ENCODE assay signal across 8 cellular contexts in genomic region chr14:23294734-23295561, GRCh38. TPM values are rescaled to one million over a fixed set of nuclear protein-coding genes. Genes with fewer than 3 reads are reported as not detected.
DNase-seq lines count a peak whose midpoint lies in the region; ATAC-seq and TF ChIP-seq lines count a peak whose summit lies in the region.

No MANE protein-coding gene starts in this region.

- CTCF ChIA-PET in CD4-positive, alpha-beta T cell (lab: Charles Lee): interaction anchor here (1.0 to 2.1 kb wide), 7 partner anchors 9 to 30 kb away, joined by 3 to 23 read pairs (median 4); partner anchors contain the start of genes HOMEZ and PABPN1
- CTCF ChIA-PET in HEK293T (lab: Yijun Ruan, JAX): interaction anchor here (0.7 to 1.3 kb wide), 4 partner anchors 10 to 87 kb away, joined by 3 read pairs; no protein-coding TSS in a partner anchor
- CTCF ChIA-PET in activated CD8-positive, alpha-beta T cell treated with anti-CD3 and anti-CD28 coated beads for 36 hours (lab: Charles Lee): interaction anchor here (0.6 to 3.5 kb wide), 25 partner anchors 8 to 226 kb away, joined by 3 to 18 read pairs (median 4); partner anchors contain the start of genes CMTM5, HOMEZ, PABPN1 and RNF212B

- peaks cover 28% of the 10 kb centered on the region for H3K4me1 Mint-ChIP-seq in CD4-positive, alpha-beta T cell (ENCODE audit: low read depth)
- peaks cover 19% of the 10 kb centered on the region for H3K4me1 Mint-ChIP-seq in activated CD8-positive, alpha-beta T cell treated with anti-CD3 and anti-CD28 coated beads for 36 hours (ENCODE audit: low read depth)

- no peaks in the 10 kb centered on the region for H3K9me3 ChIP-seq in CD4-positive, alpha-beta T cell (ENCODE audit: control insufficient read depth, low read length)
- no peaks in the 10 kb centered on the region for H3K9me3 ChIP-seq in mucosa of descending colon
- H3K9me3 ChIP-seq in tibial artery: no peaks in the 10 kb centered on the region

- H3K27ac Mint-ChIP-seq in CD4-positive, alpha-beta T cell: peak overlapping the region; percentile 37
- H3K27ac Mint-ChIP-seq in activated CD8-positive, alpha-beta T cell treated with anti-CD3 and anti-CD28 coated beads for 36 hours: peak overlapping the region; percentile 0

- no peaks in the 10 kb centered on the region for H3K36me3 ChIP-seq in mucosa of descending colon (ENCODE audit: low read depth)
- peaks cover 0 to 9% (median 0%) of the 10 kb centered on the region in 3 donors for H3K36me3 ChIP-seq in tibial artery

- peak; percentile 88 for ATAC-seq in CD4-positive, alpha-beta T cell (ENCODE audit: poor library complexity)
- ATAC-seq in activated CD8-positive, alpha-beta T cell treated with anti-CD3 and anti-CD28 coated beads for 36 hours: peak; percentile 94
- ATAC-seq in mucosa of descending colon: peak; percentile 88

- peak; percentile 86 for TF ChIP-seq CTCF in CD4-positive, alpha-beta T cell (IDR thresholded peaks at IDR 0.05)
- peak; percentile 83 for TF ChIP-seq CTCF in activated CD8-positive, alpha-beta T cell treated with anti-CD3 and anti-CD28 coated beads for 36 hours (IDR thresholded peaks at IDR 0.05)
- TF ChIP-seq CTCF in mucosa of descending colon (IDR thresholded peaks at IDR 0.05) (peak; percentile 79), tibial artery (IDR thresholded peaks at IDR 0.05) (peak; percentile 66 to 88)

- H3K9me3 Mint-ChIP-seq in CD4-positive, alpha-beta T cell: no peaks in the 10 kb centered on the region
- H3K9me3 Mint-ChIP-seq in activated CD8-positive, alpha-beta T cell treated with anti-CD3 and anti-CD28 coated beads for 36 hours: no peaks in the 10 kb centered on the region

- no peak overlapping the region for H3K27ac ChIP-seq in CD4-positive, alpha-beta T cell (ENCODE audit: low read depth, low read length)
- no peak overlapping the region for H3K27ac ChIP-seq in tibial artery

- no peaks in the 10 kb centered on the region for H3K27me3 ChIP-seq in CD4-positive, alpha-beta T cell (ENCODE audit: control insufficient read depth, insufficient read depth, low read length)
- H3K27me3 ChIP-seq in tibial artery: peaks cover 0 to 8% of the 10 kb centered on the region in 2 donors

- peaks cover 4% of the 10 kb centered on the region for H3K4me1 ChIP-seq in mucosa of descending colon (ENCODE audit: low read depth)
- peaks cover 0 to 21% (median 10%) of the 10 kb centered on the region in 4 donors for H3K4me1 ChIP-seq in tibial artery

- intact Hi-C loops in CD4-positive, alpha-beta T cell (cut with DNase I, micrococcal nuclease): loop anchor here (1.0 to 10.0 kb wide), 5 partner anchors 9 to 370 kb away; partner anchors contain the start of genes HOMEZ (in 1 of the 2) and PRMT5 (in 1 of the 2)
- intact Hi-C loops in activated CD8-positive, alpha-beta T cell treated with anti-CD3 and anti-CD28 coated beads for 36 hours (cut with micrococcal nuclease): loop anchor here (2.0 to 5.0 kb wide), 2 partner anchors 30 to 173 kb away; no protein-coding TSS in a partner anchor
- intact Hi-C loops in mucosa of descending colon (cut with DNase I, micrococcal nuclease): no loop called here
- intact Hi-C loops in tibial artery (cut with DNase I; ENCODE audit: low total_unique reads): loop anchor here (10.0 kb wide), 1 partner anchor 110 kb away; the partner anchor contains the start of gene SLC7A8

- H3K4me3 ChIP-seq in mucosa of descending colon (no peak overlapping the region), tibial artery (no peak overlapping the region)

- H3K4me3 Mint-ChIP-seq in CD4-positive, alpha-beta T cell: peak overlapping the region; percentile 27
- H3K4me3 Mint-ChIP-seq in activated CD8-positive, alpha-beta T cell treated with anti-CD3 and anti-CD28 coated beads for 36 hours: no peak overlapping the region

- POLR2A ChIA-PET in CD4-positive, alpha-beta T cell (lab: Charles Lee): interaction anchor here (0.7 to 2.8 kb wide), 5 partner anchors 8 to 288 kb away, joined by 3 to 17 read pairs (median 3); partner anchors contain the start of genes HOMEZ and PABPN1
- POLR2A ChIA-PET in HEK293T (lab: Yijun Ruan, JAX): interaction anchor here (0.6 to 1.1 kb wide), 3 partner anchors 9 to 26 kb away, joined by 4 read pairs; partner anchors contain the start of genes HOMEZ and PABPN1
- POLR2A ChIA-PET in activated CD8-positive, alpha-beta T cell treated with anti-CD3 and anti-CD28 coated beads for 36 hours (lab: Charles Lee): interaction anchor here (1.0 to 2.6 kb wide), 2 partner anchors 12 to 27 kb away, joined by 4 to 9 read pairs; partner anchors contain the start of gene PABPN1

- H3K36me3 Mint-ChIP-seq in CD4-positive, alpha-beta T cell (ENCODE audit: low read depth): peaks cover 22% of the 10 kb centered on the region
- peaks cover 24% of the 10 kb centered on the region for H3K36me3 Mint-ChIP-seq in activated CD8-positive, alpha-beta T cell treated with anti-CD3 and anti-CD28 coated beads for 36 hours (ENCODE audit: low read depth)

- no peaks in the 10 kb centered on the region for H3K27me3 Mint-ChIP-seq in CD4-positive, alpha-beta T cell
- H3K27me3 Mint-ChIP-seq in activated CD8-positive, alpha-beta T cell treated with anti-CD3 and anti-CD28 coated beads for 36 hours: no peaks in the 10 kb centered on the region

- peak; percentile 28 to 56 (median 44) for DNase-seq in CD4-positive, alpha-beta T cell
- DNase-seq in HEK293T (ENCODE audit: extremely low spot score) (peak; percentile 40), NCI-H82 (lab: John Stamatoyannopoulos, UW) (peak; percentile 98), mucosa of descending colon (peak in 2 of 3 donors; percentile 39 to 74), tibial artery (no peak), putamen (ENCODE audit: low spot score) (no peak)
- DNase-seq in activated CD8-positive, alpha-beta T cell treated with anti-CD3 and anti-CD28 coated beads for 36 hours: peak; percentile 68
- peak; percentile 45 for DNase-seq in effector CD8-positive, alpha-beta T cell (lab: John Stamatoyannopoulos, UW)

TF ChIP-seq in HEK293T, 16 proteins besides CTCF, POLR2A, EP300 and RAD21:
- TF ChIP-seq ARNT (IDR thresholded peaks at IDR 0.05): no peak
- no peak for TF ChIP-seq NFRKB (IDR thresholded peaks at IDR 0.05)
- peak; percentile 100 for TF ChIP-seq ZNF384 (IDR thresholded peaks at IDR 0.05)

RNA-seq across cellular contexts. Expression of gene PPP1R3E, which starts 7.7 kb away (rescaled TPM):
- 10 to 100 TPM; 51.0 to 53.8 TPM for total RNA-seq in CD4-positive, alpha-beta T cell
- total RNA-seq in activated CD8-positive, alpha-beta T cell treated with anti-CD3 and anti-CD28 coated beads for 36 hours: 10 to 100 TPM; 43.9 to 47.9 TPM
- 10 to 100 TPM; 16.2 to 17.3 (median 17.1) TPM for total RNA-seq in mucosa of descending colon

RNA-seq across cellular contexts. Expression of gene HOMEZ, which starts 9.0 kb away (rescaled TPM):
- 1 to 10 TPM; 2.0 to 2.8 TPM for total RNA-seq in CD4-positive, alpha-beta T cell
- 10 to 100 TPM; 10.9 to 11.8 TPM for total RNA-seq in activated CD8-positive, alpha-beta T cell treated with anti-CD3 and anti-CD28 coated beads for 36 hours
- total RNA-seq in mucosa of descending colon: 10 to 100 TPM; 15.3 to 18.3 (median 17.3) TPM

RNA-seq across cellular contexts. Expression of gene BCL2L2, which starts 11.7 kb away (rescaled TPM):
- 1 to 10 TPM; 2.3 to 3.7 TPM for total RNA-seq in CD4-positive, alpha-beta T cell
- total RNA-seq in activated CD8-positive, alpha-beta T cell treated with anti-CD3 and anti-CD28 coated beads for 36 hours: 1 to 10 TPM; 1.1 to 1.3 TPM
- total RNA-seq in mucosa of descending colon: 100 to 1,000 TPM in 1 of 3 donors, 10 to 100 TPM in 2; 40.6 to 116 (median 41.4) TPM

RNA-seq across cellular contexts. Expression of gene PABPN1, which starts 26.3 kb away (rescaled TPM):
- total RNA-seq in CD4-positive, alpha-beta T cell: 100 to 1,000 TPM; 188 to 195 TPM
- total RNA-seq in activated CD8-positive, alpha-beta T cell treated with anti-CD3 and anti-CD28 coated beads for 36 hours: 100 to 1,000 TPM; 258 to 260 TPM
- total RNA-seq in mucosa of descending colon: 100 to 1,000 TPM; 157 to 185 (median 157) TPM

RNA-seq across cellular contexts. Expression of gene RNF212B, which starts 57.2 kb away (rescaled TPM):
- total RNA-seq in CD4-positive, alpha-beta T cell: not detected
- not detected for total RNA-seq in activated CD8-positive, alpha-beta T cell treated with anti-CD3 and anti-CD28 coated beads for 36 hours
- total RNA-seq in mucosa of descending colon: not detected

Comparison
In these comparisons a context has a peak if more than half of its experiments do, and no peak if none do; other contexts are left out.
1. DNase-seq: peak in CD4-positive, alpha-beta T cell (10 of 10), HEK293T (single experiment), NCI-H82 (single experiment), activated CD8-positive, alpha-beta T cell treated with anti-CD3 and anti-CD28 coated beads for 36 hours (single experiment), effector CD8-positive, alpha-beta T cell (single experiment) and mucosa of descending colon (2 of 3); none in tibial artery (0 of 2) and putamen (single experiment).
2. RNA of gene BCL2L2, which starts 11.7 kb away (total RNA-seq): 40.6 to 116 TPM in mucosa of descending colon; 2.3 to 3.7 TPM in CD4-positive, alpha-beta T cell and 1.1 to 1.3 TPM in activated CD8-positive, alpha-beta T cell treated with anti-CD3 and anti-CD28 coated beads for 36 hours; every median in the first group is over 4 times any median in the second.
3. intact Hi-C loops: an anchor here in CD4-positive, alpha-beta T cell (1.0 to 10.0 kb wide), activated CD8-positive, alpha-beta T cell treated with anti-CD3 and anti-CD28 coated beads for 36 hours (2.0 to 5.0 kb wide) and tibial artery (10.0 kb wide); none called in mucosa of descending colon.
4. Peak in every context shown above with its lines, with median percentiles within 50 percentile points of each other: ATAC-seq and CTCF ChIP-seq.